9 cellular contexts compared by ENCODE assay signal in the genomic region with DNA sequence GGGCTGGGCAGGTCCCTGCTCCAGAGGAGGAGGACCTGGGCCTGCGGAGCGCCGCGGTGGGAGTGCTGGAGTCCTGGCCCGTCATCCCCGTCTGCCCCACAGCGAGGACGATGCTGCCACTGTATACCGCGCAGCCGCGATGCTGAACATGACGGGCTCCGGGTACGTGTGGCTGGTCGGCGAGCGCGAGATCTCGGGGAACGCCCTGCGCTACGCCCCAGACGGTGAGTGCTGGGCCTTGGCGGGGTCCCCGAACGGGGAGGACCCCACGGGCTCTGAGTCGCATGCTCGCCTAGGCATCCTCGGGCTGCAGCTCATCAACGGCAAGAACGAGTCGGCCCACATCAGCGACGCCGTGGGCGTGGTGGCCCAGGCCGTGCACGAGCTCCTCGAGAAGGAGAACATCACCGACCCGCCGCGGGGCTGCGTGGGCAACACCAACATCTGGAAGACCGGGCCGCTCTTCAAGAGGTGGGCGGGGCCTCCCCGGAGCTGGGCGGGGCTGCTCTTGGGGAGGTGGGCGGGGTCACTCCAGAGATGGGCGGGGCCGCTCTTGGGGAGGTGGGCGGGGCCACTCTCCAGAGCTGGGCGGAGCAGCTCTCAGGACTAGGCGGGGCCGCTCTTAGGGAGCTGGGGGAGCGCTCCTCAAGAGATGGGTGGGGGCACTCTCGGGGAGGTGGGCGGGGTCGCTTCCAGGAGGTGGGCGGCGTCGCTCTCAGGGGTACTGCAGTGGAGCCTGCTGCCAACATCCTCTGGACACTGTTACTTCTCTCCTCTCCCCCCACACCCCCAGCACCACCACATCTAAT. TPM values are rescaled to one million over a fixed set of nuclear protein-coding genes. Genes with fewer than 3 reads are reported as not detected.
DNase-seq lines count a peak whose midpoint lies in the region; ATAC-seq and TF ChIP-seq lines count a peak whose summit lies in the region.
"Had no signal": no experiment of that assay in that cellular context is flagged by ENCODE, and none has a peak within 500 bp of the region (broad histone marks: within the 10 kb centered on the region; RNA-seq: fewer than 3 reads in every experiment).

No MANE protein-coding gene starts in this region.

- peak; percentile 26 to 62 (median 56) for DNase-seq in CD8-positive, alpha-beta T cell
- DNase-seq in NAMALWA (ENCODE audit: low spot score), result peak; percentile 68
- peak; percentile 35 for DNase-seq in activated gamma-delta T cell treated with anti-CD3 and anti-CD28 coated beads, Interleukin-2, amount 50 U/mL, for 16 hours (ENCODE audit: low read depth)
- no peak for DNase-seq in iPS DF 6.9 (ENCODE audit: low read depth, low spot score)
- DNase-seq in stimulated activated CD8-positive, alpha-beta memory T cell treated with anti-CD3 and anti-CD28 coated beads, Interleukin-15, amount 100 ng/mL, for 24 hours (ENCODE audit: low read depth), result peak; percentile 43

- H3K27me3 Mint-ChIP-seq in CD8-positive, alpha-beta T cell (ENCODE audit: low read depth), result peaks cover 41% of the 10 kb centered on the region

- no peaks in the 10 kb centered on the region for H3K36me3 Mint-ChIP-seq in CD8-positive, alpha-beta T cell

- CTCF ChIA-PET in CD8-positive, alpha-beta T cell (lab: Charles Lee), result no interaction called here

- H3K9me3 ChIP-seq in CD8-positive, alpha-beta T cell (ENCODE audit: low read length), result no peaks in the 10 kb centered on the region
- no peaks in the 10 kb centered on the region for H3K9me3 ChIP-seq in iPS DF 6.9 (ENCODE audit: control insufficient read depth, insufficient read depth, low read length)

- no peaks in the 10 kb centered on the region for H3K9me3 Mint-ChIP-seq in CD8-positive, alpha-beta T cell
- H3K9me3 Mint-ChIP-seq: nephron had no signal

- no peak overlapping the region for H3K27ac Mint-ChIP-seq in CD8-positive, alpha-beta T cell
- H3K27ac Mint-ChIP-seq: nephron had no signal

- H3K4me3 Mint-ChIP-seq in CD8-positive, alpha-beta T cell, result peak overlapping the region; percentile 50
- H3K4me3 Mint-ChIP-seq: nephron had no signal

- POLR2A ChIA-PET in CD8-positive, alpha-beta T cell (lab: Charles Lee), result interaction anchor here (1.0 kb wide), 1 partner anchor 27 kb away, joined by 4 read pairs; no protein-coding TSS in a partner anchor

- H3K4me1 ChIP-seq in CD8-positive, alpha-beta T cell (ENCODE audit: insufficient read depth, low read length), result peaks cover 27% of the 10 kb centered on the region
- peaks cover 8% of the 10 kb centered on the region; the same call in 1 of the 2 replicates for H3K4me1 ChIP-seq in iPS DF 6.9 (ENCODE audit: control insufficient read depth, insufficient read depth, low read length)

- H3K27ac ChIP-seq in CD8-positive, alpha-beta T cell (ENCODE audit: low read depth, low read length), result no peak overlapping the region
- no peak overlapping the region for H3K27ac ChIP-seq in iPS DF 6.9 (ENCODE audit: low read length)

- H3K4me3 ChIP-seq in CD8-positive, alpha-beta T cell (ENCODE audit: low read depth, low read length), result peak overlapping the region; percentile 30
- peak overlapping the region; percentile 18; the same call in 1 of the 2 replicates for H3K4me3 ChIP-seq in iPS DF 6.9 (ENCODE audit: low read length)

- H3K27me3 ChIP-seq in CD8-positive, alpha-beta T cell (ENCODE audit: insufficient read depth, low read length), result peaks cover 9% of the 10 kb centered on the region
- H3K27me3 ChIP-seq in iPS DF 6.9 (ENCODE audit: control insufficient read depth, insufficient read depth, low read length), result peaks cover 19% of the 10 kb centered on the region; the same call in 1 of the 2 replicates

- no peak for TF ChIP-seq CTCF in CD8-positive, alpha-beta T cell (IDR thresholded peaks at IDR 0.05)

- no peaks in the 10 kb centered on the region for H3K36me3 ChIP-seq in CD8-positive, alpha-beta T cell (ENCODE audit: insufficient read depth, low read length)
- H3K36me3 ChIP-seq in iPS DF 6.9 (ENCODE audit: control insufficient read depth, insufficient read depth, low read length), result no peaks in the 10 kb centered on the region

- no CpG with 5 or more reads among the region's 65 CpGs for WGBS in iPS DF 6.9 (ENCODE audit: insufficient coverage, insufficient read length)

- intact Hi-C loops in CD8-positive, alpha-beta T cell (cut with DNase I, micrococcal nuclease), result no loop called here

- peaks cover 23% of the 10 kb centered on the region for H3K4me1 Mint-ChIP-seq in CD8-positive, alpha-beta T cell (ENCODE audit: low read depth)
- H3K4me1 Mint-ChIP-seq: nephron had no signal

- ATAC-seq in CD8-positive, alpha-beta T cell, result peak; percentile 86
- ATAC-seq in GM18909 (IDR thresholded peaks at IDR 0.05; ENCODE audit: poor library complexity, unreplicated experiment) (no peak), HG02938 (IDR thresholded peaks at IDR 0.05; ENCODE audit: unreplicated experiment) (no peak), HG03571 (IDR thresholded peaks at IDR 0.05; ENCODE audit: unreplicated experiment) (no peak)

RNA-seq across cellular contexts. Expression of a gene that starts 13.1 kb away (rescaled TPM):
- total RNA-seq in CD8-positive, alpha-beta T cell, result not detected

RNA-seq across cellular contexts. Expression of a gene that starts 15.1 kb away (rescaled TPM):
- not detected for total RNA-seq in CD8-positive, alpha-beta T cell

RNA-seq across cellular contexts. Expression of a gene that starts 17.8 kb away (rescaled TPM):
- not detected for total RNA-seq in CD8-positive, alpha-beta T cell

RNA-seq across cellular contexts. Expression of a gene that starts 31.6 kb away (rescaled TPM):
- 100 to 1,000 TPM; 166 to 171 TPM for total RNA-seq in CD8-positive, alpha-beta T cell

RNA-seq across cellular contexts. Expression of a gene that starts 31.7 kb away (rescaled TPM):
- total RNA-seq in CD8-positive, alpha-beta T cell, result 10 to 100 TPM; 28.8 to 29.6 TPM
